In genomic region chr1:1617925-1618324, GRCh38 we compare ENCODE assay signal across 19 cellular contexts. TPM values are rescaled to one million over a fixed set of nuclear protein-coding genes. Genes with fewer than 3 reads are reported as not detected.
A peak's percentile ranks its signal among the peaks of the same experiment; 100 is the strongest.
DNase-seq lines count a peak whose midpoint lies in the region; ATAC-seq and TF ChIP-seq lines count a peak whose summit lies in the region.
"Had no signal": no experiment of that assay in that cellular context is flagged by ENCODE, and none has a peak within 500 bp of the region (broad histone marks: within the 10 kb centered on the region; RNA-seq: fewer than 3 reads in every experiment).

No MANE protein-coding gene starts in this region.

- no peaks in the 10 kb centered on the region for H3K27me3 ChIP-seq in CD4-positive, alpha-beta T cell (ENCODE audit: control insufficient read depth, insufficient read depth, low read length)
- no peaks in the 10 kb centered on the region for H3K27me3 ChIP-seq in neural cell (ENCODE audit: insufficient read depth, low read depth, low read length)
- H3K27me3 ChIP-seq: transverse colon had no signal

- no peaks in the 10 kb centered on the region for H3K9me3 Mint-ChIP-seq in activated CD8-positive, alpha-beta memory T cell treated with anti-CD3 and anti-CD28 coated beads, Interleukin-2, amount 10 ng/mL, durations not matched to agents 7 days and 5 days (ENCODE audit: low read depth)
- H3K9me3 Mint-ChIP-seq in CD4-positive, alpha-beta T cell, result no peaks in the 10 kb centered on the region
- no peaks in the 10 kb centered on the region for H3K9me3 Mint-ChIP-seq in activated T-helper 1 cell treated with anti-CD3 and anti-CD28 coated beads, Interleukin-12 subunit alpha, Interleukin-12 subunit beta, Interleukin-2, Interleukin-4 antibody, amounts not matched to agents 30 ng/mL and 10 ng/mL and 1 ng/mL, durations not matched to agents 14 hours and 24 hours and 36 hours
- H3K9me3 Mint-ChIP-seq: activated CD4-positive, alpha-beta memory T cell treated with anti-CD3 and anti-CD28 coated beads for 36 hours; memory B cell; stimulated activated memory B cell treated with anti-CD40 and anti-IgM and Interleukin-4, amounts not matched to agents 10 μg/mL and 1 μg/mL and 100 μg/mL, for 72 hours had no signal

- intact Hi-C loops in CD4-positive, alpha-beta T cell (cut with DNase I, micrococcal nuclease), result loop anchor here in 1 of 2 experiments (5.0 kb wide), 2 partner anchors 106 to 289 kb away; partner anchors contain the start of gene ATAD3A
- intact Hi-C loops in activated T-helper 1 cell treated with anti-CD3 and anti-CD28 coated beads, Interleukin-12 subunit alpha, Interleukin-12 subunit beta, Interleukin-2, Interleukin-4 antibody, amounts not matched to agents 30 ng/mL and 10 ng/mL and 1 ng/mL, durations not matched to agents 14 hours and 24 hours and 36 hours (cut with micrococcal nuclease), result loop anchor here (10.0 kb wide), 2 partner anchors 107 to 777 kb away; partner anchors contain the start of genes CDK11A, MORN1 and RER1

- no peak for TF ChIP-seq EP300 in neural cell (conservative IDR thresholded peaks at IDR 0.05; ENCODE audit: poor library complexity, severe bottlenecking)

- TF ChIP-seq RAD21 in neural cell (conservative IDR thresholded peaks at IDR 0.05), result no peak

- H2AFZ ChIP-seq in neural cell (ENCODE audit: low read depth, low read length), result no peak overlapping the region

- H3K27ac Mint-ChIP-seq in activated CD8-positive, alpha-beta memory T cell treated with anti-CD3 and anti-CD28 coated beads, Interleukin-2, amount 10 ng/mL, durations not matched to agents 7 days and 5 days, result no peak overlapping the region
- no peak overlapping the region for H3K27ac Mint-ChIP-seq in CD4-positive, alpha-beta T cell
- no peak overlapping the region for H3K27ac Mint-ChIP-seq in activated T-helper 1 cell treated with anti-CD3 and anti-CD28 coated beads, Interleukin-12 subunit alpha, Interleukin-12 subunit beta, Interleukin-2, Interleukin-4 antibody, amounts not matched to agents 30 ng/mL and 10 ng/mL and 1 ng/mL, durations not matched to agents 14 hours and 24 hours and 36 hours
- H3K27ac Mint-ChIP-seq: activated CD4-positive, alpha-beta memory T cell treated with anti-CD3 and anti-CD28 coated beads for 36 hours; memory B cell; stimulated activated memory B cell treated with anti-CD40 and anti-IgM and Interleukin-4, amounts not matched to agents 10 μg/mL and 1 μg/mL and 100 μg/mL, for 72 hours had no signal

- H3K4me3 Mint-ChIP-seq in activated CD8-positive, alpha-beta memory T cell treated with anti-CD3 and anti-CD28 coated beads, Interleukin-2, amount 10 ng/mL, durations not matched to agents 7 days and 5 days, result peak overlapping the region; percentile 75
- H3K4me3 Mint-ChIP-seq in CD4-positive, alpha-beta T cell, result peak overlapping the region; percentile 92
- peak overlapping the region; percentile 85 for H3K4me3 Mint-ChIP-seq in activated T-helper 1 cell treated with anti-CD3 and anti-CD28 coated beads, Interleukin-12 subunit alpha, Interleukin-12 subunit beta, Interleukin-2, Interleukin-4 antibody, amounts not matched to agents 30 ng/mL and 10 ng/mL and 1 ng/mL, durations not matched to agents 14 hours and 24 hours and 36 hours

- no peak overlapping the region for H3K4me2 ChIP-seq in neural cell (ENCODE audit: low read length)

- POLR2A ChIA-PET in CD4-positive, alpha-beta T cell (lab: Charles Lee), result interaction anchor here (1.9 kb wide), 1 partner anchor 11 kb away, joined by 5 read pairs; no protein-coding TSS in a partner anchor

- ATAC-seq in activated CD8-positive, alpha-beta memory T cell treated with anti-CD3 and anti-CD28 coated beads, Interleukin-2, amount 10 ng/mL, durations not matched to agents 7 days and 5 days, result no peak
- ATAC-seq in CD4-positive, alpha-beta T cell (ENCODE audit: poor library complexity), result no peak
- ATAC-seq in HG02588 (IDR thresholded peaks at IDR 0.05; ENCODE audit: unreplicated experiment), result no peak
- no peak for ATAC-seq in GM21526 (IDR thresholded peaks at IDR 0.05; ENCODE audit: low FRiP score, unreplicated experiment)
- ATAC-seq: stimulated activated memory B cell treated with anti-CD40 and anti-IgM and Interleukin-4, amounts not matched to agents 10 μg/mL and 1 μg/mL and 100 μg/mL, for 72 hours had no signal

- H3K27me3 Mint-ChIP-seq in activated CD8-positive, alpha-beta memory T cell treated with anti-CD3 and anti-CD28 coated beads, Interleukin-2, amount 10 ng/mL, durations not matched to agents 7 days and 5 days, result no peaks in the 10 kb centered on the region
- H3K27me3 Mint-ChIP-seq in CD4-positive, alpha-beta T cell, result no peaks in the 10 kb centered on the region
- H3K27me3 Mint-ChIP-seq in activated T-helper 1 cell treated with anti-CD3 and anti-CD28 coated beads, Interleukin-12 subunit alpha, Interleukin-12 subunit beta, Interleukin-2, Interleukin-4 antibody, amounts not matched to agents 30 ng/mL and 10 ng/mL and 1 ng/mL, durations not matched to agents 14 hours and 24 hours and 36 hours (ENCODE audit: insufficient read depth), result no peaks in the 10 kb centered on the region
- H3K27me3 Mint-ChIP-seq: activated CD4-positive, alpha-beta memory T cell treated with anti-CD3 and anti-CD28 coated beads for 36 hours; memory B cell; stimulated activated memory B cell treated with anti-CD40 and anti-IgM and Interleukin-4, amounts not matched to agents 10 μg/mL and 1 μg/mL and 100 μg/mL, for 72 hours had no signal

- CTCF ChIA-PET in activated CD8-positive, alpha-beta memory T cell treated with anti-CD3 and anti-CD28 coated beads, Interleukin-2, amount 10 ng/mL, durations not matched to agents 7 days and 5 days (lab: Charles Lee), result no interaction called here
- CTCF ChIA-PET in CD4-positive, alpha-beta T cell (lab: Charles Lee), result no interaction called here

- no peaks in the 10 kb centered on the region for H3K9me3 ChIP-seq in CD4-positive, alpha-beta T cell (ENCODE audit: control insufficient read depth, low read length)
- H3K9me3 ChIP-seq in neural cell (ENCODE audit: low read length), result no peaks in the 10 kb centered on the region
- H3K9me3 ChIP-seq: transverse colon had no signal

- no peak for DNase-seq in activated CD8-positive, alpha-beta memory T cell treated with anti-CD3 and anti-CD28 coated beads, Interleukin-2, amount 10 ng/mL, durations not matched to agents 7 days and 5 days
- DNase-seq in activated CD8-positive, alpha-beta memory T cell treated with anti-CD3 and anti-CD28 coated beads for 24 hours, result no peak
- DNase-seq in CD4-positive, alpha-beta T cell, result no peak
- no peak for DNase-seq in activated T-helper 1 cell treated with anti-CD3 and anti-CD28 coated beads, Interleukin-12 subunit alpha, Interleukin-12 subunit beta, Interleukin-2, Interleukin-4 antibody, amounts not matched to agents 30 ng/mL and 10 ng/mL and 1 ng/mL, durations not matched to agents 14 hours and 24 hours and 36 hours (ENCODE audit: low spot score)
- DNase-seq in occipital lobe (lab: John Stamatoyannopoulos, UW), result no peak
- DNase-seq: activated CD4-positive, alpha-beta memory T cell treated with anti-CD3 and anti-CD28 coated beads for 36 hours; DMS79 treated with DMSO at 0.1 percent for 48 hours; hippocampal formation; IMR-90; NCI-H1930; NCI-H446; NK-92 treated with Interleukin-12 subunit alpha and Interleukin-12 subunit beta, amount 100 ng/mL, for 24 hours; transverse colon had no signal

- H4K20me1 ChIP-seq in neural cell (ENCODE audit: insufficient read depth), result no peaks in the 10 kb centered on the region

- no peak overlapping the region for H3K9ac ChIP-seq in neural cell (ENCODE audit: low read length)

- no peaks in the 10 kb centered on the region for H3K36me3 ChIP-seq in neural cell (ENCODE audit: insufficient read depth, low read length)
- H3K36me3 ChIP-seq: transverse colon had no signal

- no peaks in the 10 kb centered on the region for H3K9me2 ChIP-seq in neural cell (ENCODE audit: insufficient read depth, low read length)

- no peak overlapping the region for H3K27ac ChIP-seq in CD4-positive, alpha-beta T cell (ENCODE audit: low read depth, low read length)
- no peak overlapping the region for H3K27ac ChIP-seq in neural cell (ENCODE audit: low read length)
- H3K27ac ChIP-seq: transverse colon had no signal

- no peak for TF ChIP-seq CTCF in CD4-positive, alpha-beta T cell (IDR thresholded peaks at IDR 0.05)
- TF ChIP-seq CTCF in neural cell (IDR thresholded peaks at IDR 0.05; ENCODE audit: poor library complexity, severe bottlenecking), result no peak

- peaks cover 13% of the 10 kb centered on the region for H3K79me2 ChIP-seq in neural cell (replicated peaks; ENCODE audit: insufficient read depth, low read length)

- peak overlapping the region; percentile 100 for H3K4me3 ChIP-seq in neural cell (ENCODE audit: low read length)
- H3K4me3 ChIP-seq: transverse colon had no signal

- H3F3A ChIP-seq in neural cell (ENCODE audit: insufficient read depth, low read length, poor library complexity, severe bottlenecking), result no peaks in the 10 kb centered on the region

- H3K4me1 Mint-ChIP-seq in activated CD8-positive, alpha-beta memory T cell treated with anti-CD3 and anti-CD28 coated beads, Interleukin-2, amount 10 ng/mL, durations not matched to agents 7 days and 5 days, result peaks cover 26% of the 10 kb centered on the region
- H3K4me1 Mint-ChIP-seq in CD4-positive, alpha-beta T cell (ENCODE audit: low read depth), result peaks cover 23% of the 10 kb centered on the region
- peaks cover 25% of the 10 kb centered on the region for H3K4me1 Mint-ChIP-seq in activated T-helper 1 cell treated with anti-CD3 and anti-CD28 coated beads, Interleukin-12 subunit alpha, Interleukin-12 subunit beta, Interleukin-2, Interleukin-4 antibody, amounts not matched to agents 30 ng/mL and 10 ng/mL and 1 ng/mL, durations not matched to agents 14 hours and 24 hours and 36 hours (ENCODE audit: low read depth)

- H3K36me3 Mint-ChIP-seq in activated CD8-positive, alpha-beta memory T cell treated with anti-CD3 and anti-CD28 coated beads, Interleukin-2, amount 10 ng/mL, durations not matched to agents 7 days and 5 days, result peaks cover 4% of the 10 kb centered on the region
- peaks cover 21% of the 10 kb centered on the region for H3K36me3 Mint-ChIP-seq in CD4-positive, alpha-beta T cell (ENCODE audit: low read depth)
- H3K36me3 Mint-ChIP-seq in activated T-helper 1 cell treated with anti-CD3 and anti-CD28 coated beads, Interleukin-12 subunit alpha, Interleukin-12 subunit beta, Interleukin-2, Interleukin-4 antibody, amounts not matched to agents 30 ng/mL and 10 ng/mL and 1 ng/mL, durations not matched to agents 14 hours and 24 hours and 36 hours (ENCODE audit: low read depth), result peaks cover 4% of the 10 kb centered on the region
- H3K36me3 Mint-ChIP-seq: stimulated activated memory B cell treated with anti-CD40 and anti-IgM and Interleukin-4, amounts not matched to agents 10 μg/mL and 1 μg/mL and 100 μg/mL, for 72 hours had no signal

RNA-seq across cellular contexts. Expression of gene MIB2, which starts 2.6 kb away (rescaled TPM):
- total RNA-seq in activated CD8-positive, alpha-beta memory T cell treated with anti-CD3 and anti-CD28 coated beads, Interleukin-2, amount 10 ng/mL, durations not matched to agents 7 days and 5 days, result 10 to 100 TPM; 40.0 to 48.3 TPM
- total RNA-seq in CD4-positive, alpha-beta T cell, result 10 to 100 TPM; 58.3 to 59.4 TPM
- total RNA-seq in activated T-helper 1 cell treated with anti-CD3 and anti-CD28 coated beads, Interleukin-12 subunit alpha, Interleukin-12 subunit beta, Interleukin-2, Interleukin-4 antibody, amounts not matched to agents 30 ng/mL and 10 ng/mL and 1 ng/mL, durations not matched to agents 14 hours and 24 hours and 36 hours, result 29.5 and 32.8 TPM in 2 replicates
- polyA plus RNA-seq in neural cell, result 106 and 153 TPM in 2 replicates
- 73.9 and 82.3 TPM in 2 replicates for polyA minus RNA-seq in neural cell
- total RNA-seq in occipital lobe, result 43.5 TPM

RNA-seq across cellular contexts. Expression of gene MMP23B, which starts 14.0 kb away (rescaled TPM):
- 1 to 10 TPM in 1 of 2 experiments, under 1 TPM in 1; 0.79 to 1.2 TPM for total RNA-seq in activated CD8-positive, alpha-beta memory T cell treated with anti-CD3 and anti-CD28 coated beads, Interleukin-2, amount 10 ng/mL, durations not matched to agents 7 days and 5 days
- total RNA-seq in CD4-positive, alpha-beta T cell, result 1 to 10 TPM; 3.0 to 3.7 TPM
- total RNA-seq in activated T-helper 1 cell treated with anti-CD3 and anti-CD28 coated beads, Interleukin-12 subunit alpha, Interleukin-12 subunit beta, Interleukin-2, Interleukin-4 antibody, amounts not matched to agents 30 ng/mL and 10 ng/mL and 1 ng/mL, durations not matched to agents 14 hours and 24 hours and 36 hours, result 0.49 and 0.93 TPM in 2 replicates
- polyA plus RNA-seq in neural cell, result 0.98 and 4.3 TPM in 2 replicates
- not detected in 2 replicates for polyA minus RNA-seq in neural cell
- total RNA-seq in occipital lobe, result 0.31 TPM
- polyA plus RNA-seq: keratinocyte had no signal

RNA-seq across cellular contexts. Expression of gene FNDC10, which starts 18.0 kb away (rescaled TPM):
- total RNA-seq in activated CD8-positive, alpha-beta memory T cell treated with anti-CD3 and anti-CD28 coated beads, Interleukin-2, amount 10 ng/mL, durations not matched to agents 7 days and 5 days, result 1 to 10 TPM; 3.1 to 4.4 TPM
- total RNA-seq in CD4-positive, alpha-beta T cell, result 1 to 10 TPM; 1.0 to 1.3 TPM
- total RNA-seq in activated T-helper 1 cell treated with anti-CD3 and anti-CD28 coated beads, Interleukin-12 subunit alpha, Interleukin-12 subunit beta, Interleukin-2, Interleukin-4 antibody, amounts not matched to agents 30 ng/mL and 10 ng/mL and 1 ng/mL, durations not matched to agents 14 hours and 24 hours and 36 hours, result 14.6 and 14.9 TPM in 2 replicates
- 4.5 and 6.2 TPM in 2 replicates for polyA plus RNA-seq in neural cell
- 6.3 and 8.0 TPM in 2 replicates for polyA minus RNA-seq in neural cell
- 2.7 TPM for total RNA-seq in occipital lobe

RNA-seq across cellular contexts. Expression of gene CDK11B, which starts 40.9 kb away (rescaled TPM):
- 10 to 100 TPM; 40.5 to 45.9 TPM for total RNA-seq in activated CD8-positive, alpha-beta memory T cell treated with anti-CD3 and anti-CD28 coated beads, Interleukin-2, amount 10 ng/mL, durations not matched to agents 7 days and 5 days
- total RNA-seq in CD4-positive, alpha-beta T cell, result 10 to 100 TPM; 49.8 to 52.0 TPM
- total RNA-seq in activated T-helper 1 cell treated with anti-CD3 and anti-CD28 coated beads, Interleukin-12 subunit alpha, Interleukin-12 subunit beta, Interleukin-2, Interleukin-4 antibody, amounts not matched to agents 30 ng/mL and 10 ng/mL and 1 ng/mL, durations not matched to agents 14 hours and 24 hours and 36 hours, result 39.1 and 39.6 TPM in 2 replicates
- 9.6 and 13.7 TPM in 2 replicates for polyA plus RNA-seq in neural cell
- polyA minus RNA-seq in neural cell, result 9.5 and 11.6 TPM in 2 replicates
- total RNA-seq in occipital lobe, result 7.0 TPM

RNA-seq across cellular contexts. Expression of gene SSU72, which starts 43.3 kb away (rescaled TPM):
- total RNA-seq in activated CD8-positive, alpha-beta memory T cell treated with anti-CD3 and anti-CD28 coated beads, Interleukin-2, amount 10 ng/mL, durations not matched to agents 7 days and 5 days, result 100 to 1,000 TPM; 114 to 132 TPM
- total RNA-seq in CD4-positive, alpha-beta T cell, result 100 to 1,000 TPM in 1 of 2 experiments, 10 to 100 TPM in 1; 95.4 to 101 TPM
- total RNA-seq in activated T-helper 1 cell treated with anti-CD3 and anti-CD28 coated beads, Interleukin-12 subunit alpha, Interleukin-12 subunit beta, Interleukin-2, Interleukin-4 antibody, amounts not matched to agents 30 ng/mL and 10 ng/mL and 1 ng/mL, durations not matched to agents 14 hours and 24 hours and 36 hours, result 135 and 137 TPM in 2 replicates
- 56.2 and 66.3 TPM in 2 replicates for polyA plus RNA-seq in neural cell
- 46.0 and 47.7 TPM in 2 replicates for polyA minus RNA-seq in neural cell
- 32.9 TPM for total RNA-seq in occipital lobe
